ENCODE assay signal across 27 cellular contexts in genomic region chr7:14859267-14859666, GRCh38. TPM values are rescaled to one million over a fixed set of nuclear protein-coding genes. Genes with fewer than 3 reads are reported as not detected.
"Had no signal": no experiment of that assay in that cellular context is flagged by ENCODE, and none has a peak within 500 bp of the region (broad histone marks: within the 10 kb centered on the region; RNA-seq: fewer than 3 reads in every experiment).

No MANE protein-coding gene starts in this region.

- H3K4me3 ChIP-seq: breast epithelium, colonic mucosa, gastrocnemius medialis, left ventricle myocardium inferior, lung, stomach, thyroid gland, upper lobe of left lung had no signal

- H3K4me1 Mint-ChIP-seq: stimulated activated naive B cell treated with anti-CD40 and anti-IgM and Interleukin-4, amounts not matched to agents 10 μg/mL and 1 μg/mL and 100 μg/mL, for 72 hours had no signal

- H3K36me3 Mint-ChIP-seq: activated naive CD4-positive, alpha-beta T cell treated with anti-CD3 and anti-CD28 coated beads, Interleukin-2, amount 50 U/mL, for 72 hours; natural killer cell treated with Interleukin-12 subunit alpha and Interleukin-12 subunit beta and Interleukin-15 and Interleukin-18, amount 100 ng/mL, for 72 hours; stimulated activated naive B cell treated with anti-CD40 and anti-IgM and Interleukin-4, amounts not matched to agents 10 μg/mL and 1 μg/mL and 100 μg/mL, for 72 hours had no signal

- H3K27me3 ChIP-seq: breast epithelium, colonic mucosa, gastrocnemius medialis, stomach, thyroid gland, upper lobe of left lung had no signal

- H3K27me3 Mint-ChIP-seq: natural killer cell treated with Interleukin-12 subunit alpha and Interleukin-12 subunit beta and Interleukin-15 and Interleukin-18, amount 100 ng/mL, for 72 hours; stimulated activated naive B cell treated with anti-CD40 and anti-IgM and Interleukin-4, amounts not matched to agents 10 μg/mL and 1 μg/mL and 100 μg/mL, for 72 hours had no signal

- H3K27ac Mint-ChIP-seq: activated naive CD4-positive, alpha-beta T cell treated with anti-CD3 and anti-CD28 coated beads, Interleukin-2, amount 50 U/mL, for 72 hours; activated T-cell treated with anti-CD3 and anti-CD28 coated beads, Interleukin-2, amount 50 U/mL, for 72 hours; natural killer cell treated with Interleukin-12 subunit alpha and Interleukin-12 subunit beta and Interleukin-15 and Interleukin-18, amount 100 ng/mL, for 72 hours; stimulated activated naive B cell treated with anti-CD40 and anti-IgM and Interleukin-4, amounts not matched to agents 10 μg/mL and 1 μg/mL and 100 μg/mL, for 72 hours had no signal

- H3K9me3 Mint-ChIP-seq: activated naive CD4-positive, alpha-beta T cell treated with anti-CD3 and anti-CD28 coated beads, Interleukin-2, amount 50 U/mL, for 72 hours; activated T-cell treated with anti-CD3 and anti-CD28 coated beads, Interleukin-2, amount 50 U/mL, for 72 hours; stimulated activated naive B cell treated with anti-CD40 and anti-IgM and Interleukin-4, amounts not matched to agents 10 μg/mL and 1 μg/mL and 100 μg/mL, for 72 hours had no signal

- H3K4me3 Mint-ChIP-seq: activated T-cell treated with anti-CD3 and anti-CD28 coated beads, Interleukin-2, amount 50 U/mL, for 72 hours; natural killer cell treated with Interleukin-12 subunit alpha and Interleukin-12 subunit beta and Interleukin-15 and Interleukin-18, amount 100 ng/mL, for 72 hours; stimulated activated naive B cell treated with anti-CD40 and anti-IgM and Interleukin-4, amounts not matched to agents 10 μg/mL and 1 μg/mL and 100 μg/mL, for 72 hours had no signal

- DNase-seq: activated CD4-positive, alpha-beta T cell treated with anti-CD3 and anti-CD28 coated beads for 4 hours; activated CD4-positive, alpha-beta T cell treated with anti-CD3 and anti-CD28 coated beads, Interleukin-2, amount 50 U/mL, for 4 hours; activated naive CD4-positive, alpha-beta T cell; activated T-cell treated with anti-CD3 and anti-CD28 coated beads for 4 hours; activated T-cell treated with anti-CD3 and anti-CD28 coated beads, Interleukin-2, amount 50 U/mL, for 72 hours; colonic mucosa; effector CD8-positive, alpha-beta T cell; erythroblast; gastrocnemius medialis; glutamatergic neuron; islet precursor cell; left ventricle myocardium inferior; mesendoderm; posterior cingulate gyrus; right cardiac atrium; stimulated activated CD4-positive, alpha-beta T cell treated with anti-CD3 and anti-CD28 coated beads, Interleukin-15, amount 100 ng/mL, for 24 hours; stimulated activated CD4-positive, alpha-beta T cell treated with anti-CD3 and anti-CD28 coated beads, Interleukin-2, amount 100 ng/mL, for 24 hours; stimulated activated naive B cell treated with anti-CD40 and anti-IgM and Interleukin-4, amounts not matched to agents 10 μg/mL and 1 μg/mL and 100 μg/mL, for 72 hours; stomach; thyroid gland; upper lobe of left lung had no signal

- H3K36me3 ChIP-seq: breast epithelium, colonic mucosa, gastrocnemius medialis, left ventricle myocardium inferior, stomach, thyroid gland, upper lobe of left lung had no signal

RNA-seq across cellular contexts. Expression of gene DGKB, which starts 43.3 kb away (rescaled TPM):
- total RNA-seq: activated naive CD4-positive, alpha-beta T cell treated with anti-CD3 and anti-CD28 coated beads, Interleukin-2, amount 50 U/mL, for 72 hours; activated T-cell treated with anti-CD3 and anti-CD28 coated beads, Interleukin-2, amount 50 U/mL, for 72 hours; dermis microvascular lymphatic vessel endothelial cell; mononuclear cell; natural killer cell treated with Interleukin-12 subunit alpha and Interleukin-12 subunit beta and Interleukin-15 and Interleukin-18, amount 100 ng/mL, for 72 hours had no signal
